ENCODE assay signal across 10 cellular contexts in the genomic region with DNA sequence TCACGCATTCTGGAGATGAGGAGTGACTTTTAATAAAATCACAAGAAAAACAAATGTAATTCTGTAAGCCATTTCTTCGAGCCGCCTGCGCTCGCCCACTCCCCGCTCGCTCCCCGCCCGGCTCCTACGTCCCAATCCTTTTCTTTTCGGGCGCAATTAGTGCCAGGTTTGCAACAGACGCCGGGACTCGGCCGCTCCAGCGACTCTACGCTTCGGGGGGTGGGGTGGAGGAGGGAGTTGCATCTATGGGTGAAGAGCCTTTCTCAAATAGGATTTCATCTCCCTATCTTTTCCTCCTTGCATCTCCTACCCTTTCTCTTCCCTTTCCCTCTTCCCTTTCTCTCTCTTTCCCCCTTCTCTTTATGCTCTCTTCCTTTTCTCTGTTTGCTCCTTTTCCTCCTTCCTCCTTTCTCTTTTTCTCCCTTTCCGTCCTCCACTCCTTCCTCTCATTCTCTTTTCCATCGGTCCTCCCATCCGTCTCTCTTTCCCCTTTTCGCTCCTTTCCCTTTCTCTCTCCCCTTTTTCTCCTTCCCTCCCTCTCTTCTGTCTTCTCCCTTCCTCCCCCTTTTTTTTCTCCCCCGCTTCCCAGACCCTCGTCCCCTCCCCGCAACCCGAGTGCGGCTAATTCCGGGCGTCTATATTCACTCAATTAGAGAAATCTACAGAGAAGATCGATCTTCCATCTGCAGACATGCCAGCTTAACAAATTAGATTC. TPM values are rescaled to one million over a fixed set of nuclear protein-coding genes. Genes with fewer than 3 reads are reported as not detected.
DNase-seq lines count a peak whose midpoint lies in the region; ATAC-seq, FAIRE-seq and TF ChIP-seq lines count a peak whose summit lies in the region.
"Had no signal": no experiment of that assay in that cellular context is flagged by ENCODE, and none has a peak within 500 bp of the region (broad histone marks: within the 10 kb centered on the region; RNA-seq: fewer than 3 reads in every experiment).

No MANE protein-coding gene starts in this region.

- H3K9me3 Mint-ChIP-seq in brain = peaks cover 0 to 9% (median 2%) of the 10 kb centered on the region in 5 experiments

- H3K27me3 Mint-ChIP-seq in brain = peaks cover 99% of the 10 kb centered on the region

- POLR2A ChIA-PET in SK-N-SH (lab: Yijun Ruan, JAX) = no interaction called here

- TF ChIP-seq CTCF in SK-N-SH (IDR thresholded peaks at IDR 0.05) = no peak
- TF ChIP-seq CTCF in LNCaP clone FGC (IDR thresholded peaks at IDR 0.05; ENCODE audit: control insufficient read depth, extremely low read depth, insufficient read depth) = no peak
- no peak for TF ChIP-seq CTCF in brain (conservative IDR thresholded peaks at IDR 0.05)

- peaks cover 91% of the 10 kb centered on the region for H3K27me3 ChIP-seq in SK-N-SH (ENCODE audit: insufficient read depth)

- FAIRE-seq in urothelium cell line (lab: Jason Lieb, UNC) = no peak

- H3K79me2 ChIP-seq in SK-N-SH (ENCODE audit: insufficient read depth) = no peaks in the 10 kb centered on the region

- no peaks in the 10 kb centered on the region for H3K36me3 Mint-ChIP-seq in brain

- no peak overlapping the region for H3K27ac Mint-ChIP-seq in brain

- TF ChIP-seq RAD21 in SK-N-SH (IDR thresholded peaks at IDR 0.05; ENCODE audit: low read length) = no peak

- H3K4me2 ChIP-seq in SK-N-SH = peak overlapping the region; percentile 35; the same call in 1 of the 2 replicates

- no peaks in the 10 kb centered on the region for H3K36me3 ChIP-seq in SK-N-SH (replicated peaks in 1 of 2; ENCODE audit: control insufficient read depth in 1 of 2, insufficient read depth in 2 of 2, low read length in 1 of 2)

- no peak for TF ChIP-seq EP300 in SK-N-SH (IDR thresholded peaks at IDR 0.05; ENCODE audit: borderline replicate concordance in 1 of 2, low read depth in 1 of 2, low read length in 1 of 2)

- H2AFZ ChIP-seq in SK-N-SH (ENCODE audit: low read depth) = no peak overlapping the region

- DNase-seq in SK-N-SH (peak; percentile 44), LNCaP clone FGC (ENCODE audit: low read depth) (no peak), retina (peak; percentile 69), Kasumi-1 (lab: John Stamatoyannopoulos, UW) (no peak), urothelium cell line (ENCODE audit: low spot score) (no peak), kidney glomerular epithelial cell (lab: John Stamatoyannopoulos, UW) (no peak)
- DNase-seq: activated effector memory CD4-positive, alpha-beta T cell treated with Interleukin-2 at 50 U/mL for 16 hours had no signal

- no peaks in the 10 kb centered on the region for H3K9me3 ChIP-seq in SK-N-SH
- H3K9me3 ChIP-seq: mucosa of descending colon had no signal

- H3K4me3 Mint-ChIP-seq in brain = peak overlapping the region; percentile 44 to 76 (median 69)

- 8% methylated on average over 31 of the region's 31 CpGs for WGBS in SK-N-SH (ENCODE audit: low lambda C conversion rate)

- ATAC-seq in SK-N-SH treated with all-trans-retinoic acid at 6 μM for 48 hours = no peak

- no peaks in the 10 kb centered on the region; a peak in 1 of 4 replicates for H3K4me1 ChIP-seq in SK-N-SH (ENCODE audit: control insufficient read depth in 1 of 2, insufficient read depth in 2 of 2, low read depth in 1 of 2, low read length in 1 of 2)

- peaks cover 4% of the 10 kb centered on the region for H3F3A ChIP-seq in SK-N-SH (replicated peaks; ENCODE audit: insufficient read depth)

- peaks cover 5% of the 10 kb centered on the region; the same call in 1 of the 2 replicates for H4K20me1 ChIP-seq in SK-N-SH (ENCODE audit: insufficient read depth)

- H3K27ac ChIP-seq in SK-N-SH (ENCODE audit: low read depth in 2 of 2, low read length in 1 of 2) = no peak overlapping the region

- H3K4me3 ChIP-seq in SK-N-SH (ENCODE audit: low read depth in 2 of 2, low read length in 1 of 2) (no peak overlapping the region), LNCaP clone FGC (ENCODE audit: low read depth, low read length) (0 out of 2 replicates have a peak overlapping the region, but pooled peaks have one; percentile 26)
- H3K4me3 ChIP-seq: mucosa of descending colon had no signal

- no peak overlapping the region for H3K9ac ChIP-seq in SK-N-SH

- CTCF ChIA-PET in SK-N-SH (lab: Yijun Ruan, JAX) = no interaction called here

- no peaks in the 10 kb centered on the region for H3K9me2 ChIP-seq in SK-N-SH

- peaks cover 36% of the 10 kb centered on the region for H3K4me1 Mint-ChIP-seq in brain

TF ChIP-seq in SK-N-SH, 30 proteins besides CTCF, POLR2A, EP300 and RAD21:
- TF ChIP-seq IRF3 (IDR thresholded peaks at IDR 0.05; ENCODE audit: low read depth, low read length) (no peak), EZH2phosphoT487 (IDR thresholded peaks at IDR 0.05; ENCODE audit: borderline replicate concordance, low read depth) (peak; percentile 85; the same call in 1 of the 2 replicates)

TF ChIP-seq in SK-N-SH treated with all-trans-retinoic acid at 6 μM for 48 hours, 23 proteins besides CTCF, POLR2A, EP300 and RAD21 (continues in another document):
- TF ChIP-seq ZC3H10 (CRISPR knock-in tag; IDR thresholded peaks at IDR 0.05) = no peak
- TF ChIP-seq POU6F1 (CRISPR knock-in tag; IDR thresholded peaks at IDR 0.05; ENCODE audit: borderline replicate concordance, low read depth) = no peak
- TF ChIP-seq SNAI2 (CRISPR knock-in tag; IDR thresholded peaks at IDR 0.05) = no peak
- TF ChIP-seq ZFP30 (CRISPR knock-in tag; IDR thresholded peaks at IDR 0.05) = no peak
- no peak for TF ChIP-seq ZNF70 (CRISPR knock-in tag; IDR thresholded peaks at IDR 0.05)
- TF ChIP-seq TOX (CRISPR knock-in tag; IDR thresholded peaks at IDR 0.05; ENCODE audit: borderline replicate concordance) = no peak
- TF ChIP-seq RARB (CRISPR knock-in tag; IDR thresholded peaks at IDR 0.05) = no peak
- no peak for TF ChIP-seq ARNTL (CRISPR knock-in tag; IDR thresholded peaks at IDR 0.05; ENCODE audit: borderline replicate concordance, low read depth)
- TF ChIP-seq CSDC2 (CRISPR knock-in tag; IDR thresholded peaks at IDR 0.05) = no peak
- no peak for TF ChIP-seq GLIS3 (CRISPR knock-in tag; IDR thresholded peaks at IDR 0.05)
- no peak for TF ChIP-seq PPARA (CRISPR knock-in tag; IDR thresholded peaks at IDR 0.05; ENCODE audit: borderline replicate concordance)
- TF ChIP-seq ISL1 (CRISPR knock-in tag; IDR thresholded peaks at IDR 0.05) = no peak
- no peak for TF ChIP-seq ZFP3 (CRISPR knock-in tag; IDR thresholded peaks at IDR 0.05)
- TF ChIP-seq, protein P1, sequence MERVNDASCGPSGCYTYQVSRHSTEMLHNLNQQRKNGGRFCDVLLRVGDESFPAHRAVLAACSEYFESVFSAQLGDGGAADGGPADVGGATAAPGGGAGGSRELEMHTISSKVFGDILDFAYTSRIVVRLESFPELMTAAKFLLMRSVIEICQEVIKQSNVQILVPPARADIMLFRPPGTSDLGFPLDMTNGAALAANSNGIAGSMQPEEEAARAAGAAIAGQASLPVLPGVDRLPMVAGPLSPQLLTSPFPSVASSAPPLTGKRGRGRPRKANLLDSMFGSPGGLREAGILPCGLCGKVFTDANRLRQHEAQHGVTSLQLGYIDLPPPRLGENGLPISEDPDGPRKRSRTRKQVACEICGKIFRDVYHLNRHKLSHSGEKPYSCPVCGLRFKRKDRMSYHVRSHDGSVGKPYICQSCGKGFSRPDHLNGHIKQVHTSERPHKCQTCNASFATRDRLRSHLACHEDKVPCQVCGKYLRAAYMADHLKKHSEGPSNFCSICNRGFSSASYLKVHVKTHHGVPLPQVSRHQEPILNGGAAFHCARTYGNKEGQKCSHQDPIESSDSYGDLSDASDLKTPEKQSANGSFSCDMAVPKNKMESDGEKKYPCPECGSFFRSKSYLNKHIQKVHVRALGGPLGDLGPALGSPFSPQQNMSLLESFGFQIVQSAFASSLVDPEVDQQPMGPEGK (CRISPR knock-in tag; IDR thresholded peaks at IDR 0.05; ENCODE audit: borderline replicate concordance) = no peak
- no peak for TF ChIP-seq CREB5 (CRISPR knock-in tag; IDR thresholded peaks at IDR 0.05; ENCODE audit: low read depth)

RNA-seq across cellular contexts. Expression of gene OTP, which starts 6.1 kb away (rescaled TPM):
- not detected in 2 replicates for polyA plus RNA-seq in SK-N-SH (2012; rRNA removed)
- polyA plus RNA-seq in SK-N-SH (2012; cell fraction: cytosol; rRNA removed) = not detected in 2 replicates
- polyA plus RNA-seq in SK-N-SH (2012; cell fraction: nucleus; rRNA removed) = not detected in 2 replicates
- 9.6 TPM for polyA plus RNA-seq in brain (ENCODE audit: insufficient read depth, low read depth, low replicate concordance)

Comparison
In these comparisons a context has a peak if more than half of its experiments do, and no peak if none do; other contexts are left out.
1. DNase-seq: peak in SK-N-SH (single experiment) and retina (single experiment); none in LNCaP clone FGC (single experiment), Kasumi-1 (0 of 2), urothelium cell line (single experiment) and kidney glomerular epithelial cell (single experiment).
2. RNA of gene OTP, which starts 6.1 kb away (polyA plus RNA-seq): 9.6 TPM in brain (single experiment); not detected in SK-N-SH; every median in the first group is over 10 times any median in the second.